12 cellular contexts compared by ENCODE assay signal in genomic region chr3:145807990-145808389, GRCh38.
A peak's percentile ranks its signal among the peaks of the same experiment; 100 is the strongest.
DNase-seq lines count a peak whose midpoint lies in the region; ATAC-seq and TF ChIP-seq lines count a peak whose summit lies in the region.
"Had no signal": no experiment of that assay in that cellular context is flagged by ENCODE, and none has a peak within 500 bp of the region (broad histone marks: within the 10 kb centered on the region; RNA-seq: fewer than 3 reads in every experiment).

No MANE protein-coding gene starts in this region.

- DNase-seq in EL: peak; percentile 16
- peak; percentile 6 for DNase-seq in IMR-90
- DNase-seq in cardiac fibroblast (ENCODE audit: low read depth in 2 of 2): peak; percentile 43 to 65
- peak; percentile 18 for DNase-seq in myocyte (ENCODE audit: low read depth)
- no peak for DNase-seq in stimulated activated CD4-positive, alpha-beta T cell treated with anti-CD3 and anti-CD28 coated beads, Interleukin-12 subunit alpha, Interleukin-12 subunit beta, amount 100 ng/mL, for 4 hours
- DNase-seq in NOMO-1 (lab: John Stamatoyannopoulos, UW; ENCODE audit: unreplicated experiment in 2 of 2): no peak
- DNase-seq: activated CD4-positive, alpha-beta T cell treated with anti-CD3 and anti-CD28 coated beads, Interleukin-2, amount 10 ng/mL, durations not matched to agents 24 days and 14 days; central memory CD4-positive, alpha-beta T cell; left colon had no signal

- 0% methylated on average over 1 of the region's 3 CpGs; no CpG with 5 or more reads in 1 of the 2 experiments for WGBS in IMR-90 (ENCODE audit: extremely low coverage in 2 of 2, insufficient read length in 1 of 2), 2 experiments

- no peak overlapping the region for H4K5ac ChIP-seq in IMR-90 (ENCODE audit: low read depth, low read length)

- H4K20me1 ChIP-seq in IMR-90 (ENCODE audit: insufficient read depth, low read length): no peaks in the 10 kb centered on the region

- H3K18ac ChIP-seq in IMR-90 (ENCODE audit: low read depth, low read length): no peak overlapping the region

- no peaks in the 10 kb centered on the region for H3K4me1 ChIP-seq in IMR-90 (ENCODE audit: control insufficient read depth, insufficient read depth, low read length)

- no peak overlapping the region for H2BK5ac ChIP-seq in IMR-90 (ENCODE audit: low read depth, low read length, poor library complexity, severe bottlenecking)

- in situ Hi-C loops in IMR-90 (cut with MboI; ENCODE audit: low sequenced_read_pairs): no loop called here

- no peak overlapping the region for H3K9ac ChIP-seq in IMR-90 (ENCODE audit: low read depth, low read length)

- H3K4me2 ChIP-seq in IMR-90 (ENCODE audit: low read depth, low read length): no peak overlapping the region

- H3K23ac ChIP-seq in IMR-90 (ENCODE audit: low read depth, low read length): no peak overlapping the region

- no peaks in the 10 kb centered on the region for H3K27me3 ChIP-seq in IMR-90 (ENCODE audit: control insufficient read depth, insufficient read depth, low read length)

- H2BK120ac ChIP-seq in IMR-90 (ENCODE audit: low read depth, low read length): no peak overlapping the region

- BruUV-seq in IMR-90 (replicated peaks; lab: Mats Ljungman, UMichigan): no TSS peak

- no peak overlapping the region for H3K56ac ChIP-seq in IMR-90 (ENCODE audit: extremely low read depth, insufficient read depth, low read length)

- H3K4me3 ChIP-seq in IMR-90 (ENCODE audit: insufficient read depth, low read depth, low read length) (no peak overlapping the region), cardiac fibroblast (replicated peaks in 1 of 2; ENCODE audit: low read depth in 2 of 2, low read length in 2 of 2) (no peak overlapping the region)
- H3K4me3 ChIP-seq: GM12878 had no signal

- H3K4ac ChIP-seq in IMR-90 (ENCODE audit: low read depth, low read length): no peak overlapping the region

- TF ChIP-seq CTCF in IMR-90 (conservative IDR thresholded peaks at IDR 0.05; ENCODE audit: low read depth, low read length): no peak
- peak; percentile 43 for TF ChIP-seq CTCF in cardiac fibroblast (IDR thresholded peaks at IDR 0.05; ENCODE audit: low read depth, low read length)

- no peak overlapping the region for H2AFZ ChIP-seq in IMR-90 (replicated peaks; ENCODE audit: low read length, poor library complexity)

- no peak overlapping the region for H2AK9ac ChIP-seq in IMR-90 (replicated peaks; ENCODE audit: low read depth, low read length, poor library complexity)

- TF ChIP-seq RAD21 in IMR-90 (IDR thresholded peaks at IDR 0.05; ENCODE audit: low read length): no peak

- no peak overlapping the region for H4K91ac ChIP-seq in IMR-90 (ENCODE audit: insufficient read depth, low read depth, low read length)

- H3K36me3 ChIP-seq in IMR-90 (ENCODE audit: control insufficient read depth, insufficient read depth, low read length): no peaks in the 10 kb centered on the region

- no peaks in the 10 kb centered on the region for H3K9me3 ChIP-seq in IMR-90 (ENCODE audit: control insufficient read depth, insufficient read depth, low read length)

- dilution Hi-C loops in IMR-90 (cut with HindIII; ENCODE audit: low sequenced_read_pairs, unreplicated experiment): no loop called here

- CTCF ChIA-PET in IMR-90 (lab: Yijun Ruan, JAX): no interaction called here

- no peaks in the 10 kb centered on the region for H3K79me1 ChIP-seq in IMR-90 (ENCODE audit: low read depth in 1 of 2, low read length in 2 of 2)

- H3K14ac ChIP-seq in IMR-90 (replicated peaks; ENCODE audit: low read depth, low read length): no peak overlapping the region

- H2BK15ac ChIP-seq in IMR-90 (ENCODE audit: low read depth, low read length): no peak overlapping the region

- POLR2A ChIA-PET in IMR-90 (lab: Charles Lee; ENCODE audit: unreplicated experiment): no interaction called here

- no peak overlapping the region for H2AK5ac ChIP-seq in IMR-90 (ENCODE audit: low read depth, low read length)

- no peak overlapping the region for H3K27ac ChIP-seq in IMR-90 (ENCODE audit: insufficient read depth, low read length)

- H2BK20ac ChIP-seq in IMR-90 (ENCODE audit: low read depth, low read length): no peak overlapping the region

- ATAC-seq in IMR-90 (ENCODE audit: low read depth): no peak
- no peak for ATAC-seq in HG02981 (IDR thresholded peaks at IDR 0.05; ENCODE audit: unreplicated experiment)
- no peak for ATAC-seq in HG02840 (IDR thresholded peaks at IDR 0.05; ENCODE audit: low FRiP score, unreplicated experiment)
- ATAC-seq: GM12878, left colon had no signal

- no peak overlapping the region for H4K8ac ChIP-seq in IMR-90 (ENCODE audit: low read depth in 2 of 2, low read length in 2 of 2)

- TF ChIP-seq POLR2A in IMR-90 (IDR thresholded peaks at IDR 0.05; ENCODE audit: low read depth, low read length): no peak

- intact Hi-C loops in IMR-90 (cut with micrococcal nuclease): no loop called here

- H3K9me1 ChIP-seq in IMR-90 (ENCODE audit: insufficient read depth, low read length): no peaks in the 10 kb centered on the region

TF ChIP-seq in IMR-90, 13 proteins besides CTCF, POLR2A, EP300 and RAD21:
- TF ChIP-seq MAZ (IDR thresholded peaks at IDR 0.05; ENCODE audit: borderline replicate concordance, low read depth, low read length): no peak
- no peak for TF ChIP-seq FOS (IDR thresholded peaks at IDR 0.05; ENCODE audit: low read depth, low read length)
- TF ChIP-seq MXI1 (IDR thresholded peaks at IDR 0.05; ENCODE audit: borderline replicate concordance, low read depth, low read length): no peak
- TF ChIP-seq SMC3 (IDR thresholded peaks at IDR 0.05; ENCODE audit: low read depth, low read length): no peak
- TF ChIP-seq CHD1 (IDR thresholded peaks at IDR 0.05; ENCODE audit: low read depth, low read length): no peak
- no peak for TF ChIP-seq NFE2L2 (IDR thresholded peaks at IDR 0.05; ENCODE audit: low read depth, low read length)
- TF ChIP-seq ELK1 (IDR thresholded peaks at IDR 0.05; ENCODE audit: borderline replicate concordance, low read depth, low read length): no peak
- TF ChIP-seq MAFK (IDR thresholded peaks at IDR 0.05; ENCODE audit: low read depth, low read length): no peak
- no peak for TF ChIP-seq RCOR1 (IDR thresholded peaks at IDR 0.05; ENCODE audit: insufficient replicate concordance, low read length)
- no peak for TF ChIP-seq RFX5 (IDR thresholded peaks at IDR 0.05; ENCODE audit: low read depth, low read length)
- no peak for TF ChIP-seq USF2 (IDR thresholded peaks at IDR 0.05; ENCODE audit: low read depth, low read length)
- no peak for TF ChIP-seq BHLHE40 (IDR thresholded peaks at IDR 0.05; ENCODE audit: low read depth, low read length)
- TF ChIP-seq CEBPB (IDR thresholded peaks at IDR 0.05; ENCODE audit: low read depth, low read length): no peak

Comparison
In these comparisons a context has a peak if more than half of its experiments do, and no peak if none do; other contexts are left out.
1. DNase-seq: peak in EL (single experiment), IMR-90 (single experiment), cardiac fibroblast (2 of 2) and myocyte (single experiment); none in stimulated activated CD4-positive, alpha-beta T cell treated with anti-CD3 and anti-CD28 coated beads, Interleukin-12 subunit alpha, Interleukin-12 subunit beta, amount 100 ng/mL, for 4 hours (single experiment) and NOMO-1 (0 of 2).